Comparison of ENCODE assay signal across 1 cellular context in the genomic region with DNA sequence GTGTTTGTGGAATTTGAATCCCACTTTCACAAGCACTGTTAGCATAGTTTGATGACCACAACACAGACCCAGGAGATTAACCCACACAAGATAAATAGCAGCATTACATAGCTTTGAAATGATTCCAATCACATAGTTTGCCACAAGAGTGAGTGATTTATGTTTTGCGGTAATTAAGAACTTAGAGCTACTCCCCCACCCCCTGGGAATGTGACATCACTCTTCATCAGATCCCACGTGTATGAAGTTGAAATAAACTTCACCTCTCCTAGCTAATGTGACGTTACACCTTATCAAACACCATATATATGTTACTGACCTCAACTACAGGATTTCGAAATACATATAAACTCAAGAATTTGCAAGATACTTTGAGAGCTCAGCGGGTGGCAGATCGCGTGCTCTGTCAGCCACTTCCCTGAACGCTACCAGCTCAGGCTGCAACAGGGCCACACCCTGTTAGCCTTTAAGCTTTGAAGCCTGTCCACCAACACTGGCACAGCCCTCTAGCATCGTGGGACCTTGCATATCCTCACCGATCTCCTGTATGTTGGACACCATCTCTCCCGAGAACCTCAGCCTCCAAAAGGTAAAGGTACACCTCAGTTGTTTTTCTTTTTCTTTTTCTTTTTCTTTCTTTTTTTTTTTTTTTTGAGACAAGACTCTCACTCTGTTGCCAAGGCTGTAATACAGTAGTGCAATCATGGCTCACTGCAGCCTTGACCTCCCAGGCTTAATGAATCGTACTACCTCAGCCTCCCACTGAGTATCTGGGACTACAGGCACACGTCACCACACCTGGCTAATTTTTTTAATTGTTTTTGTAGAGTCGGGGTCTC.
TF ChIP-seq lines count a peak whose summit lies in the region.

No MANE protein-coding gene starts in this region.

TF ChIP-seq in H1, 55 proteins besides CTCF, POLR2A, EP300 and RAD21:
- TF ChIP-seq SP4 (IDR thresholded peaks at IDR 0.05; ENCODE audit: low read length) (no peak), POU5F1 (IDR thresholded peaks at IDR 0.05; ENCODE audit: low read depth, low read length) (no peak), JUN (IDR thresholded peaks at IDR 0.05; ENCODE audit: low read depth, low read length) (no peak), CBX8 (IDR thresholded peaks at IDR 0.05; ENCODE audit: borderline replicate concordance, low read depth, low read length) (no peak), ASH2L (IDR thresholded peaks at IDR 0.05; ENCODE audit: low read length) (no peak), TBP (IDR thresholded peaks at IDR 0.05; ENCODE audit: low read depth, low read length) (no peak), BRCA1 (IDR thresholded peaks at IDR 0.05; ENCODE audit: low read depth, low read length) (no peak), JUND (IDR thresholded peaks at IDR 0.05; ENCODE audit: low read length) (no peak), CBX5 (IDR thresholded peaks at IDR 0.05; ENCODE audit: low read depth, low read length) (no peak), TAF1 (IDR thresholded peaks at IDR 0.05; ENCODE audit: low read depth, low read length) (no peak), RXRA (IDR thresholded peaks at IDR 0.05; ENCODE audit: insufficient read depth, low read depth, low read length) (no peak), SIN3A (conservative IDR thresholded peaks at IDR 0.05 in 1 of 2, IDR thresholded peaks at IDR 0.05 in 1 of 2; ENCODE audit: low read depth in 1 of 2, low read length in 2 of 2) (no peak)
